ENCODE assay signal across 8 cellular contexts in the genomic region with DNA sequence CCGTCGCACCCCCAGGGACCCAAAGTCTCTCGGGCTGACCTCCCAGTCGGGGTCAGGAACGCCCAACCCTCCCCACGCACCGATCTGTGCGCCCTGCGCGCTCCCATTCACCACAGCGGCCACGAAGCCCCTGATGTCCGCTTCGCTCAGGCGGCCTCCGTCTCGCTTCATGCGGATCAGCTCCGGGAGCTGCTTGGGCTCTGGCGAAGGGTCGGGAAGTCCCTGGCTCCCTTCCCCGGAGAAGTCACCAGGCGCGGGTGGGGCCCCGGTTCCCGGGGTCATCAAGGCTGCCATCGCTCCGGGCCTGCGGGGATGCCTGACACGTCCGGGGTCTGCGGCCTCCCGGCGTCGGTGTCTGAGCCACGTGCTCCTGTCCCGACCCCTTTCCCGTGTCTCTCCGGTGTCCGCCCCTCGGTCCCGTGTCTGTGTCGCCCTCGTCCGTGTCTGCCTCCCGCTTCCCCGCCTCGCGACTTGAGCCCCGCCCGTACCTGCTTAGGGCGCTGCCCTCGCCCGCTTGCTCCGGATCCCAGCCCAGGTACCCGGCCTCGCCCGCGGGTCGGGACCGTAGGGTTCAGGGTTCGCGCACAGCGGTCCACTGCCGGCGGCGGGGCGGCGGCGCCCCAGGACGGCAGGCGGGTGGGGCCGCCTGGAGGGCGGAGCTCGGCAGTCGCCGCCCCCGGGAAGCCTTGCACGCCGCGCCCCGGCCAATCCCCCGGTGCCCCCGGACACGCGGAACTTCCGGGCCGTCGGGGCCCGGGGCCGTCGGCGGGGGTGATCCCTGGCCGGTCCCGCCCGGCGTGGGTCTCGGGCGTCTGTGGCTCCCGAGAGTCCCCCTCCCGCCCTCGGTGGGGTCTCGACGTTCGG. TPM values are rescaled to one million over a fixed set of nuclear protein-coding genes. Genes with fewer than 3 reads are reported as not detected.
DNase-seq lines count a peak whose midpoint lies in the region; ATAC-seq and TF ChIP-seq lines count a peak whose summit lies in the region.

Gene TYMP, minus strand, starts transcription at position 597 of the 864 bp plus-strand sequence. Its CDS starts 303 bp downstream, at position 294.

- CTCF ChIA-PET in activated CD8-positive, alpha-beta T cell treated with anti-CD3 and anti-CD28 coated beads for 36 hours (lab: Charles Lee) = interaction anchor here (0.9 to 2.5 kb wide), 6 partner anchors 10 to 92 kb away, joined by 3 to 13 read pairs (median 4); partner anchors contain the start of genes LMF2, NCAPH2 and SYCE3

- peaks cover 38% of the 10 kb centered on the region for H3K4me1 Mint-ChIP-seq in activated CD8-positive, alpha-beta T cell treated with anti-CD3 and anti-CD28 coated beads for 36 hours (ENCODE audit: low read depth)
- peaks cover 47 to 50% (median 48%) of the 10 kb centered on the region in 3 donors for H3K4me1 Mint-ChIP-seq in naive B cell

- H3K9me3 Mint-ChIP-seq in activated CD8-positive, alpha-beta T cell treated with anti-CD3 and anti-CD28 coated beads for 36 hours = no peaks in the 10 kb centered on the region
- H3K9me3 Mint-ChIP-seq in naive B cell = no peaks in the 10 kb centered on the region

- peak; percentile 93 for DNase-seq in GM12865 (ENCODE audit: low read depth)
- peak; percentile 75 for DNase-seq in activated CD8-positive, alpha-beta T cell treated with anti-CD3 and anti-CD28 coated beads for 36 hours
- DNase-seq in epithelial cell of proximal tubule (ENCODE audit: low read depth) = no peak
- DNase-seq in naive B cell = peak; percentile 69
- no peak for DNase-seq in thoracic aorta (ENCODE audit: low spot score)

- POLR2A ChIA-PET in activated CD8-positive, alpha-beta T cell treated with anti-CD3 and anti-CD28 coated beads for 36 hours (lab: Charles Lee) = interaction anchor here (1.4 to 6.7 kb wide), 6 partner anchors 9 to 91 kb away, joined by 3 to 175 read pairs (median 11); partner anchors contain the start of genes CHKB, CPT1B and KLHDC7B

- peak within 1 kb of the TSS; percentile 98 for H3K27ac Mint-ChIP-seq in activated CD8-positive, alpha-beta T cell treated with anti-CD3 and anti-CD28 coated beads for 36 hours
- peak within 1 kb of the TSS; percentile 99 to 100 (median 100) for H3K27ac Mint-ChIP-seq in naive B cell

- intact Hi-C loops in activated CD8-positive, alpha-beta T cell treated with anti-CD3 and anti-CD28 coated beads for 36 hours (cut with micrococcal nuclease) = loop anchor here (5.0 kb wide), 1 partner anchor 53 kb away; the partner anchor contains the start of gene CHKB

- peaks cover 24% of the 10 kb centered on the region for H3K36me3 Mint-ChIP-seq in activated CD8-positive, alpha-beta T cell treated with anti-CD3 and anti-CD28 coated beads for 36 hours (ENCODE audit: low read depth)
- H3K36me3 Mint-ChIP-seq in naive B cell = no peaks in the 10 kb centered on the region

- H3K27ac ChIP-seq in thoracic aorta = peak within 1 kb of the TSS; percentile 72 to 83

- H3K4me3 ChIP-seq in GM12865 (ENCODE audit: low read depth, low read length) (peak within 1 kb of the TSS; percentile 100), epithelial cell of proximal tubule (ENCODE audit: low read depth, low read length) (peak within 1 kb of the TSS; percentile 82), thoracic aorta (peak within 1 kb of the TSS; percentile 78)

- ATAC-seq in HG03565 (IDR thresholded peaks at IDR 0.05; ENCODE audit: unreplicated experiment) (peak; percentile 15), naive B cell (ENCODE audit: low read depth in 2 of 2) (peak in 1 of 2 donors; percentile 4), thoracic aorta (ENCODE audit: insufficient number of reproducible peaks, low FRiP score, low read depth) (no peak), HG02623 (IDR thresholded peaks at IDR 0.05; ENCODE audit: unreplicated experiment) (no peak), GM21717 (IDR thresholded peaks at IDR 0.05; ENCODE audit: unreplicated experiment) (no peak)
- ATAC-seq in activated CD8-positive, alpha-beta T cell treated with anti-CD3 and anti-CD28 coated beads for 36 hours = peak; percentile 9

- TF ChIP-seq CTCF in GM12865 (IDR thresholded peaks at IDR 0.05; ENCODE audit: insufficient read depth, low read depth, low read length, missing control alignments) = no peak
- no peak for TF ChIP-seq CTCF in activated CD8-positive, alpha-beta T cell treated with anti-CD3 and anti-CD28 coated beads for 36 hours (IDR thresholded peaks at IDR 0.05)
- no peak for TF ChIP-seq CTCF in epithelial cell of proximal tubule (conservative IDR thresholded peaks at IDR 0.05; ENCODE audit: low read depth, low read length)
- TF ChIP-seq CTCF in thoracic aorta (IDR thresholded peaks at IDR 0.05) = no peak

- peaks cover 22 to 48% of the 10 kb centered on the region in 2 donors for H3K4me1 ChIP-seq in thoracic aorta (ENCODE audit: control insufficient read depth in 1 of 2, low read depth in 2 of 2)

- H3K36me3 ChIP-seq in thoracic aorta = no peaks in the 10 kb centered on the region

- H3K27me3 ChIP-seq in thoracic aorta (replicated peaks; ENCODE audit: insufficient read depth) = peaks cover 5% of the 10 kb centered on the region

- H3K9me3 ChIP-seq in thoracic aorta = no peaks in the 10 kb centered on the region

- H3K4me3 Mint-ChIP-seq in activated CD8-positive, alpha-beta T cell treated with anti-CD3 and anti-CD28 coated beads for 36 hours = peak within 1 kb of the TSS; percentile 94
- H3K4me3 Mint-ChIP-seq in naive B cell = peak within 1 kb of the TSS; percentile 89 to 97 (median 95)

- no peaks in the 10 kb centered on the region for H3K27me3 Mint-ChIP-seq in activated CD8-positive, alpha-beta T cell treated with anti-CD3 and anti-CD28 coated beads for 36 hours
- no peaks in the 10 kb centered on the region for H3K27me3 Mint-ChIP-seq in naive B cell

RNA-seq across cellular contexts. Expression of gene TYMP, which starts in this region (rescaled TPM):
- 10 to 100 TPM; 24.2 to 24.7 TPM for total RNA-seq in activated CD8-positive, alpha-beta T cell treated with anti-CD3 and anti-CD28 coated beads for 36 hours
- total RNA-seq in epithelial cell of proximal tubule (7.6 and 13.1 TPM in 2 replicates), thoracic aorta (10 to 100 TPM; 90.4 to 95.7 TPM)
- 10 to 100 TPM; 10.5 to 41.3 (median 18.0) TPM for polyA plus RNA-seq in naive B cell (ENCODE audit: low read depth in 6 of 6)

Comparison
In these comparisons a context has a peak if more than half of its experiments do, and no peak if none do; other contexts are left out.
1. DNase-seq: peak in GM12865 (single experiment), activated CD8-positive, alpha-beta T cell treated with anti-CD3 and anti-CD28 coated beads for 36 hours (single experiment) and naive B cell (single experiment); none in epithelial cell of proximal tubule (single experiment) and thoracic aorta (single experiment).
2. ATAC-seq: peak in HG03565 (single experiment) and activated CD8-positive, alpha-beta T cell treated with anti-CD3 and anti-CD28 coated beads for 36 hours (single experiment); none in thoracic aorta (single experiment), HG02623 (single experiment) and GM21717 (single experiment).
3. Peak in every context shown above with its lines, with median percentiles within 50 percentile points of each other: H3K4me3 ChIP-seq.